Comparison of ENCODE assay signal across 8 cellular contexts in the genomic region with DNA sequence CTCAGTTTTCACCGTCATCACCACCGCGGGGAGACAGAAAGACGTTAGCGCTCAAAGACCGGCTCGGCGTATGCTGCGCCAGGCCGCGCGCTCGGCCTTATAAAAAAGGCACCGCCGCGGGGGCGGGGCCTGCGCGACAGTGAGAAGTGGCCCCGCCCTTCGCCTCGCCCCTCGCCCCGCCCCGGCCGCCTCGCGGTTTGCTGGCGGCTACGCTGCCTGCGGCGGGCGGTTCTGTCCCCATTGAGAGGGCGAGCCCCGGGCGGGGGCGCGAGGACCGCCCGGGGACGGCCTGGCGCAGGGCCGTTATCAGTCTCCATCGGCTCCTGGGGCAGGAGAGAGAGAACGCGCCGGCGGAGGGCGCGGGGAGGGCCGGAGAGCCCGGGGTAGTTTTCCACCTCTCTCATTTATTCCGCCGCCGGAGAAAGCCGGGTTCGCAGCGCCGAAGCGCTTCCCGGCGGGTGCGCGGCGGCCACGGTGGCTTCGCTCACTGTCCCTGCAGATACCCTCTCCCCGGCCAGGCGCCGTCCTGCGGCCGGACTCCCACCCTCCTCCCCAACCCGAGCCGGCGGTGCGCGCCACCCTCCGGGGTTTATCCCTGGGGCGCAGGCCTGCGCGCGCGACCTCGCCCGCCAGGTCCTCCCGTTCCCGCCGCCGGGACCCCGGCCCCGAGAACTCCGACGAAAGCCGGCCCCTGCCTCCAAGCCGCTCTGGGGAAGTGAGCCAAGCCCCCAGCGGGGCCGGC.
DNase-seq lines count a peak whose midpoint lies in the region; ATAC-seq and TF ChIP-seq lines count a peak whose summit lies in the region.

No MANE protein-coding gene starts in this region.

- H3K36me3 Mint-ChIP-seq in activated naive CD4-positive, alpha-beta T cell treated with anti-CD3 and anti-CD28 coated beads, Interleukin-2, amount 10 ng/mL, durations not matched to agents 7 days and 5 days, result peaks cover 45% of the 10 kb centered on the region

- peak overlapping the region; percentile 75 for H3K4me3 ChIP-seq in MM.1S (ENCODE audit: low read length)
- peak overlapping the region; percentile 59 to 83 for H3K4me3 ChIP-seq in gastroesophageal sphincter
- peak overlapping the region; percentile 91 for H3K4me3 ChIP-seq in suprapubic skin

- peak overlapping the region; percentile 98 for H3K27ac Mint-ChIP-seq in activated naive CD4-positive, alpha-beta T cell treated with anti-CD3 and anti-CD28 coated beads, Interleukin-2, amount 10 ng/mL, durations not matched to agents 7 days and 5 days

- H3K9me3 ChIP-seq in MM.1S (replicated peaks; ENCODE audit: insufficient read depth, low read length) (no peaks in the 10 kb centered on the region), gastroesophageal sphincter (no peaks in the 10 kb centered on the region), suprapubic skin (no peaks in the 10 kb centered on the region)

- peaks cover 40% of the 10 kb centered on the region for H3K79me2 ChIP-seq in MM.1S (ENCODE audit: low read length)

- 0 out of 2 replicates have a peak, but pooled peaks cover 10% of the 10 kb centered on the region for H4K20me1 ChIP-seq in MM.1S (ENCODE audit: insufficient read depth, low read length)

- H3K27me3 ChIP-seq in MM.1S (replicated peaks; ENCODE audit: insufficient read depth, low read length), result no peaks in the 10 kb centered on the region
- H3K27me3 ChIP-seq in gastroesophageal sphincter, result no peaks in the 10 kb centered on the region
- H3K27me3 ChIP-seq in suprapubic skin, result no peaks in the 10 kb centered on the region

- H3K9ac ChIP-seq in MM.1S (ENCODE audit: low read length), result peak overlapping the region; percentile 92

- WGBS in gastroesophageal sphincter (ENCODE audit: low coverage in 1 of 2), 2 donors, result no CpG with 5 or more reads among the region's 97 CpGs
- 0% methylated on average over 30 of the region's 97 CpGs for WGBS in suprapubic skin

- peak overlapping the region; percentile 99 for H3K4me3 Mint-ChIP-seq in activated naive CD4-positive, alpha-beta T cell treated with anti-CD3 and anti-CD28 coated beads, Interleukin-2, amount 10 ng/mL, durations not matched to agents 7 days and 5 days

- peak; percentile 88 for ATAC-seq in gastroesophageal sphincter

- H3K4me1 ChIP-seq in MM.1S (ENCODE audit: low read length), result peaks cover 29% of the 10 kb centered on the region
- peaks cover 0 to 47% (median 4%) of the 10 kb centered on the region in 3 donors for H3K4me1 ChIP-seq in gastroesophageal sphincter
- peaks cover 65% of the 10 kb centered on the region for H3K4me1 ChIP-seq in suprapubic skin

- CTCF ChIA-PET in activated naive CD4-positive, alpha-beta T cell treated with anti-CD3 and anti-CD28 coated beads, Interleukin-2, amount 10 ng/mL, durations not matched to agents 7 days and 5 days (lab: Charles Lee), result interaction anchor here (0.6 to 1.6 kb wide), 10 partner anchors 449 to 926 kb away, joined by 3 to 17 read pairs (median 7); no protein-coding TSS in a partner anchor

- peaks cover 3% of the 10 kb centered on the region for H3K27me3 Mint-ChIP-seq in activated naive CD4-positive, alpha-beta T cell treated with anti-CD3 and anti-CD28 coated beads, Interleukin-2, amount 10 ng/mL, durations not matched to agents 7 days and 5 days

- no peaks in the 10 kb centered on the region for H3K9me2 ChIP-seq in MM.1S (replicated peaks; ENCODE audit: insufficient read depth, low read length)

- peaks cover 24% of the 10 kb centered on the region for H3K36me3 ChIP-seq in MM.1S (replicated peaks; ENCODE audit: insufficient read depth, low read length)
- peaks cover 0 to 37% of the 10 kb centered on the region in 2 donors for H3K36me3 ChIP-seq in gastroesophageal sphincter
- H3K36me3 ChIP-seq in suprapubic skin, result peaks cover 34% of the 10 kb centered on the region

- no peak for TF ChIP-seq CTCF in MM.1S (IDR thresholded peaks at IDR 0.05; ENCODE audit: low read length)
- no peak for TF ChIP-seq CTCF in gastroesophageal sphincter (IDR thresholded peaks at IDR 0.05)
- no peak for TF ChIP-seq CTCF in suprapubic skin (IDR thresholded peaks at IDR 0.05)

- H2AFZ ChIP-seq in MM.1S (ENCODE audit: low read length), result peak overlapping the region; percentile 80

- peaks cover 34% of the 10 kb centered on the region for H3F3A ChIP-seq in MM.1S (ENCODE audit: insufficient read depth, low read length)

- H3K9me3 Mint-ChIP-seq in activated naive CD4-positive, alpha-beta T cell treated with anti-CD3 and anti-CD28 coated beads, Interleukin-2, amount 10 ng/mL, durations not matched to agents 7 days and 5 days, result no peaks in the 10 kb centered on the region

- DNase-seq in GM03348 (ENCODE audit: low spot score) (peak; percentile 96), HCEC 1CT (peak; percentile 88), MM.1S (peak; percentile 92), SK-MEL-5 (ENCODE audit: low read depth, low spot score) (peak; percentile 93), occipital lobe (lab: John Stamatoyannopoulos, UW) (peak; percentile 94), suprapubic skin (ENCODE audit: low spot score in 2 of 2) (peak; percentile 95)
- DNase-seq in activated naive CD4-positive, alpha-beta T cell treated with anti-CD3 and anti-CD28 coated beads, Interleukin-2, amount 10 ng/mL, durations not matched to agents 7 days and 5 days, result peak; percentile 93

- in situ Hi-C loops in SK-MEL-5 (cut with HindIII; ENCODE audit: low pct_unique_long_range_greater_than_20kb, low sequenced_read_pairs), result no loop called here

- H3K4me1 Mint-ChIP-seq in activated naive CD4-positive, alpha-beta T cell treated with anti-CD3 and anti-CD28 coated beads, Interleukin-2, amount 10 ng/mL, durations not matched to agents 7 days and 5 days, result peaks cover 77% of the 10 kb centered on the region

- peak; percentile 84 to 94 for TF ChIP-seq POLR2A in gastroesophageal sphincter (IDR thresholded peaks at IDR 0.05)
- peak; percentile 96 to 98 for TF ChIP-seq POLR2A in suprapubic skin (IDR thresholded peaks at IDR 0.05)

- no peak for TF ChIP-seq EP300 in gastroesophageal sphincter (IDR thresholded peaks at IDR 0.05)
- no peak for TF ChIP-seq EP300 in suprapubic skin (IDR thresholded peaks at IDR 0.05)

- H3K27ac ChIP-seq in MM.1S (ENCODE audit: low read length) (peak overlapping the region; percentile 81; the same call in 1 of the 2 replicates), gastroesophageal sphincter (peak overlapping the region; percentile 69 to 97 (median 92)), suprapubic skin (peak overlapping the region; percentile 99)

- peak overlapping the region; percentile 63 for H3K4me2 ChIP-seq in MM.1S (ENCODE audit: low read depth, low read length)

Comparison
In these comparisons a context has a peak if more than half of its experiments do, and no peak if none do; other contexts are left out.
1. Peak in every context shown above with its lines: DNase-seq, ATAC-seq, H3K4me3 ChIP-seq and H3K27ac ChIP-seq.